11 cellular contexts compared by ENCODE assay signal in the genomic region with DNA sequence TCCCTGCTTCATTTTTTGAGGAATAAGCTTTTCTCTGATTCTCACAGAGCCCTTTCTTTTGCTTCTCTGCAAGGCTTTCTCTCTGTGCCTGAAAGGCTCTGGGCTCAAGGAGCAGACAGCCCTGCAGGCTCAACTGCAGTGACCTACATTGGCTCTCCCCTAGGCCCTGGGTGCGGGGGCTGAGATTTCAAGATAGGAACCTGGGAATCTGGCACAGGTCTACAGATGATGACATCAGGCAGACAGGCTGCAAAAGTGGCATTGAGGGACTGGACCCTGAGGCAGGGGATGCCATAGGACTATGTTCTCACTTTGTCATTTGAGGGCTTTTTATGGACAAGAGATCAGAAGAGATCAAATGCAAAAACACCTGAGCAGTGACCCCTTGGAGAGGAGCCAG. TPM values are rescaled to one million over a fixed set of nuclear protein-coding genes. Genes with fewer than 3 reads are reported as not detected.
A peak's percentile ranks its signal among the peaks of the same experiment; 100 is the strongest.
DNase-seq lines count a peak whose midpoint lies in the region; ATAC-seq, FAIRE-seq and TF ChIP-seq lines count a peak whose summit lies in the region.
"Had no signal": no experiment of that assay in that cellular context is flagged by ENCODE, and none has a peak within 500 bp of the region (broad histone marks: within the 10 kb centered on the region; RNA-seq: fewer than 3 reads in every experiment).

No MANE protein-coding gene starts in this region.

- TF ChIP-seq EP300 in HepG2 (IDR thresholded peaks at IDR 0.05; ENCODE audit: low read depth in 2 of 2, low read length in 2 of 2), result no peak
- TF ChIP-seq EP300 in HepG2 (CRISPR knock-in tag; IDR thresholded peaks at IDR 0.05; ENCODE audit: borderline replicate concordance), result no peak

- H3K36me3 ChIP-seq in HUES48 (ENCODE audit: control insufficient read depth, insufficient read depth, low read length), result no peaks in the 10 kb centered on the region
- no peaks in the 10 kb centered on the region for H3K36me3 ChIP-seq in HepG2 (replicated peaks in 1 of 2; ENCODE audit: control insufficient read depth in 1 of 2, insufficient read depth in 2 of 2, low read length in 2 of 2)
- H3K36me3 ChIP-seq in spleen, result no peaks in the 10 kb centered on the region

- peaks cover 30% of the 10 kb centered on the region for H3K27me3 ChIP-seq in HUES48 (ENCODE audit: control insufficient read depth, insufficient read depth, low read length)
- peaks cover 0 to 9% of the 10 kb centered on the region in 2 experiments; a peak in 1 of 5 replicates for H3K27me3 ChIP-seq in HepG2 (ENCODE audit: control insufficient read depth in 1 of 2, insufficient read depth in 2 of 2, low read length in 2 of 2)
- H3K27me3 ChIP-seq in spleen (replicated peaks in 1 of 7), result no peaks in the 10 kb centered on the region

- H3K4me1 ChIP-seq in HUES48 (ENCODE audit: control insufficient read depth, insufficient read depth, low read length) (peaks cover 78% of the 10 kb centered on the region), HepG2 (ENCODE audit: insufficient read depth, low read length) (peaks cover 100% of the 10 kb centered on the region), spleen (peaks cover 64 to 88% (median 84%) of the 10 kb centered on the region in 6 donors)

- CTCF ChIA-PET in HepG2 (lab: Yijun Ruan, JAX; ENCODE audit: low intra/inter-chr PET ratio, low total read pairs), result interaction anchor here (1.1 to 1.2 kb wide), 2 partner anchors 35 to 57 kb away, joined by 3 to 7 read pairs; no protein-coding TSS in a partner anchor

- no peaks in the 10 kb centered on the region for H4K20me1 ChIP-seq in HepG2 (ENCODE audit: insufficient read depth, low read length)

- no peaks in the 10 kb centered on the region for H3K9me3 ChIP-seq in HUES48 (ENCODE audit: control insufficient read depth, insufficient read depth, low read length)
- no peaks in the 10 kb centered on the region for H3K9me3 ChIP-seq in HepG2 (ENCODE audit: low read length)
- no peaks in the 10 kb centered on the region for H3K9me3 ChIP-seq in spleen

- H3K9ac ChIP-seq in HUES48 (ENCODE audit: low read depth, low read length) (no peak overlapping the region), HepG2 (ENCODE audit: insufficient read depth, low read depth, low read length) (0 out of 2 replicates have a peak overlapping the region, but pooled peaks have one; percentile 60)

- DNase-seq in amniotic epithelial cell (ENCODE audit: low read depth), result peak; percentile 35
- no peak for DNase-seq in HepG2 (ENCODE audit: low spot score)
- DNase-seq in spleen, result no peak
- no peak for DNase-seq in NCI-H187 (lab: John Stamatoyannopoulos, UW)
- DNase-seq in NCI-H2107 treated with DMSO at 0.1 percent for 48 hours (lab: John Stamatoyannopoulos, UW; ENCODE audit: unreplicated experiment), result no peak
- no peak for DNase-seq in DMS114 treated with DMSO at 0.1 percent for 48 hours (lab: John Stamatoyannopoulos, UW; ENCODE audit: unreplicated experiment)
- DNase-seq: activated CD4-positive, alpha-beta T cell treated with anti-CD3 and anti-CD28 coated beads, Interleukin-2, amount 50 U/mL, for 1 hour; Karpas-422 had no signal

- intact Hi-C loops in HepG2 (cut with micrococcal nuclease; ENCODE audit: unreplicated experiment), result no loop called here
- intact Hi-C loops in spleen (cut with DNase I; ENCODE audit: low total_unique reads), result no loop called here

- no peak for TF ChIP-seq RAD21 in HepG2 (CRISPR knock-in tag; IDR thresholded peaks at IDR 0.05)

- WGBS in HepG2 (ENCODE audit: low lambda C conversion rate), result 11% methylated on average over 1 of the region's 1 CpG
- WGBS in spleen, 5 donors, result 60 to 80% (median 76%) methylated on average over 1 of the region's 1 CpG

- ATAC-seq in HepG2 (no peak), GM19455 (IDR thresholded peaks at IDR 0.05; ENCODE audit: unreplicated experiment) (no peak)

- TF ChIP-seq POLR2A in HepG2 (IDR thresholded peaks at IDR 0.05; ENCODE audit: insufficient read depth in 1 of 2, low read depth in 2 of 2, low read length in 2 of 2) (no peak), spleen (IDR thresholded peaks at IDR 0.05) (no peak)

- peak overlapping the region; percentile 76 for H3K27ac ChIP-seq in HUES48 (ENCODE audit: low read depth, low read length)
- H3K27ac ChIP-seq in HepG2 (ENCODE audit: extremely low read length, insufficient read depth, low read length), result peak overlapping the region; percentile 67
- peak overlapping the region; percentile 50 to 91 (median 86) for H3K27ac ChIP-seq in spleen

- no peaks in the 10 kb centered on the region for H3K79me2 ChIP-seq in HepG2 (ENCODE audit: insufficient read depth, low read length)

- TF ChIP-seq CTCF in HepG2 (CRISPR knock-in tag; IDR thresholded peaks at IDR 0.05) (no peak), spleen (IDR thresholded peaks at IDR 0.05 in 8 of 11, conservative IDR thresholded peaks at IDR 0.05 in 3 of 11) (no peak)

- no TSS peak for BruUV-seq in HepG2 (replicated peaks; lab: Mats Ljungman, UMichigan)

- H3K4me3 ChIP-seq in HUES48 (ENCODE audit: low read depth, low read length), result no peak overlapping the region
- H3K4me3 ChIP-seq in HepG2 (replicated peaks in 1 of 3; ENCODE audit: insufficient read depth in 1 of 3, low read depth in 2 of 3, low read length in 3 of 3), result peak overlapping the region in 2 of 3 experiments; percentile 24 to 67; a peak in 2 of 6 replicates
- no peak overlapping the region for H3K4me3 ChIP-seq in spleen

- FAIRE-seq in HepG2 (lab: Jason Lieb, UNC), result no peak
- FAIRE-seq: endometrium had no signal

- in situ Hi-C loops in HepG2 (cut with HindIII; ENCODE audit: extremely low pct_ligation_motif_present, low pct_unique_long_range_greater_than_20kb), result loop anchor here (5.0 kb wide), 1 partner anchor 57 kb away; no protein-coding TSS in a partner anchor

- no peak overlapping the region for H2AFZ ChIP-seq in HepG2 (ENCODE audit: low read length)

- POLR2A ChIA-PET in HepG2 (lab: Yijun Ruan, JAX), result interaction anchor here (1.1 to 7.3 kb wide), 6 partner anchors 10 to 45 kb away, joined by 5 to 568 read pairs (median 82); partner anchors contain the start of genes CASC3, MSL1 and NR1D1

- H3K4me2 ChIP-seq in HepG2 (ENCODE audit: low read depth, low read length), result peak overlapping the region; percentile 93

RNA-seq across cellular contexts. Expression of gene NR1D1, which starts 10.1 kb away (rescaled TPM):
- total RNA-seq in HepG2 (2016; rRNA removed; fragmentation: Illumina TruSeq; extraction: Trizol) (1.4 and 2.1 TPM in 2 replicates), spleen (10 to 100 TPM in 4 of 7 donors, 1 to 10 TPM in 3; 5.5 to 15.8 (median 10.2) TPM)
- 0.88 and 1.1 TPM in 2 replicates for total RNA-seq in HepG2 (2016; cell fraction: cytosol; rRNA removed; fragmentation: Illumina TruSeq; extraction: Trizol; ENCODE audit: low read depth)
- 1.2 and 1.8 TPM in 2 replicates for total RNA-seq in HepG2 (2016; cell fraction: insoluble cytoplasmic fraction; rRNA removed; fragmentation: Illumina TruSeq; extraction: Trizol)
- 2.2 and 2.4 TPM in 2 replicates for total RNA-seq in HepG2 (2016; cell fraction: membrane; rRNA removed; fragmentation: Illumina TruSeq; extraction: Trizol)
- 3.4 and 4.3 TPM in 2 replicates for total RNA-seq in HepG2 (2016; cell fraction: nucleus; rRNA removed; fragmentation: Illumina TruSeq; extraction: Trizol)
- polyA plus RNA-seq in HepG2 (2011; rRNA removed) (2.7 and 3.6 TPM in 2 replicates), spleen (1 to 10 TPM; 3.3 to 6.4 (median 5.2) TPM)
- polyA plus RNA-seq in HepG2 (2011; cell fraction: cytosol; rRNA removed), result 1.5 and 1.6 TPM in 2 replicates
- polyA plus RNA-seq in HepG2 (2011; cell fraction: nucleus; rRNA removed), result 20.3 and 22.7 TPM in 2 replicates
- 11.1 and 19.6 TPM in 2 replicates for polyA plus RNA-seq in HepG2 (2012)
- polyA plus RNA-seq in HepG2 (2016; cell fraction: cytosol; fragmentation: Illumina TruSeq; extraction: Trizol; ENCODE audit: low read depth), result 0.95 and 1.1 TPM in 2 replicates
- 3.8 and 5.8 TPM in 2 replicates for polyA plus RNA-seq in HepG2 (2016; cell fraction: insoluble cytoplasmic fraction; fragmentation: Illumina TruSeq; extraction: Trizol; ENCODE audit: low read depth)
- polyA plus RNA-seq in HepG2 (2016; cell fraction: membrane; fragmentation: Illumina TruSeq; extraction: Trizol; ENCODE audit: low read depth), result 2.5 and 3.4 TPM in 2 replicates
- polyA plus RNA-seq in HepG2 (2016; cell fraction: nucleus; fragmentation: Illumina TruSeq; extraction: Trizol; ENCODE audit: insufficient read depth, low read depth), result 9.5 and 10.0 TPM in 2 replicates
- polyA minus RNA-seq in HepG2 (2011; rRNA and poly(A)+ RNA removed; ENCODE audit: low replicate concordance), result 3.3 and 6.7 TPM in 2 replicates
- 4.5 and 6.5 TPM in 2 replicates for polyA minus RNA-seq in HepG2 (2011; cell fraction: cytosol; rRNA and poly(A)+ RNA removed)
- polyA minus RNA-seq in HepG2 (2011; cell fraction: nucleus; rRNA and poly(A)+ RNA removed), result 7.6 and 8.1 TPM in 2 replicates

RNA-seq across cellular contexts. Expression of gene MSL1, which starts 11.3 kb away (rescaled TPM):
- total RNA-seq in HepG2 (2016; rRNA removed; fragmentation: Illumina TruSeq; extraction: Trizol), result 76.1 and 88.5 TPM in 2 replicates
- total RNA-seq in HepG2 (2016; cell fraction: cytosol; rRNA removed; fragmentation: Illumina TruSeq; extraction: Trizol; ENCODE audit: low read depth), result 23.3 and 23.6 TPM in 2 replicates
- total RNA-seq in HepG2 (2016; cell fraction: insoluble cytoplasmic fraction; rRNA removed; fragmentation: Illumina TruSeq; extraction: Trizol), result 62.6 and 89.2 TPM in 2 replicates
- 50.5 and 57.1 TPM in 2 replicates for total RNA-seq in HepG2 (2016; cell fraction: membrane; rRNA removed; fragmentation: Illumina TruSeq; extraction: Trizol)
- 82.0 and 93.0 TPM in 2 replicates for total RNA-seq in HepG2 (2016; cell fraction: nucleus; rRNA removed; fragmentation: Illumina TruSeq; extraction: Trizol)
- polyA plus RNA-seq in HepG2 (2011; rRNA removed), result 54.6 and 63.8 TPM in 2 replicates
- 19.7 and 28.8 TPM in 2 replicates for polyA plus RNA-seq in HepG2 (2011; cell fraction: cytosol; rRNA removed)
- polyA plus RNA-seq in HepG2 (2011; cell fraction: nucleus; rRNA removed), result 90.9 and 114 TPM in 2 replicates
- 89.3 and 98.8 TPM in 2 replicates for polyA plus RNA-seq in HepG2 (2012)
- 10.1 and 10.5 TPM in 2 replicates for polyA plus RNA-seq in HepG2 (2016; cell fraction: cytosol; fragmentation: Illumina TruSeq; extraction: Trizol; ENCODE audit: low read depth)
- polyA plus RNA-seq in HepG2 (2016; cell fraction: insoluble cytoplasmic fraction; fragmentation: Illumina TruSeq; extraction: Trizol; ENCODE audit: low read depth), result 77.5 and 94.3 TPM in 2 replicates
- 34.7 and 36.6 TPM in 2 replicates for polyA plus RNA-seq in HepG2 (2016; cell fraction: membrane; fragmentation: Illumina TruSeq; extraction: Trizol; ENCODE audit: low read depth)
- 173 TPM in 2 replicates for polyA plus RNA-seq in HepG2 (2016; cell fraction: nucleus; fragmentation: Illumina TruSeq; extraction: Trizol; ENCODE audit: insufficient read depth, low read depth)
- polyA minus RNA-seq in HepG2 (2011; rRNA and poly(A)+ RNA removed; ENCODE audit: low replicate concordance), result 21.1 and 21.8 TPM in 2 replicates
- polyA minus RNA-seq in HepG2 (2011; cell fraction: cytosol; rRNA and poly(A)+ RNA removed), result 50.3 and 50.4 TPM in 2 replicates
- polyA minus RNA-seq in HepG2 (2011; cell fraction: nucleus; rRNA and poly(A)+ RNA removed), result 107 and 131 TPM in 2 replicates
- total RNA-seq in spleen, result 100 to 1,000 TPM; 101 to 154 (median 127) TPM
- 10 to 100 TPM; 52.6 to 85.0 (median 73.3) TPM for polyA plus RNA-seq in spleen

RNA-seq across cellular contexts. Expression of gene CASC3, which starts 29.9 kb away (rescaled TPM):
- total RNA-seq in HepG2 (2016; rRNA removed; fragmentation: Illumina TruSeq; extraction: Trizol) (29.6 and 30.8 TPM in 2 replicates), spleen (100 to 1,000 TPM in 1 of 7 donors, 10 to 100 TPM in 6; 67.0 to 105 (median 78.5) TPM)
- total RNA-seq in HepG2 (2016; cell fraction: cytosol; rRNA removed; fragmentation: Illumina TruSeq; extraction: Trizol; ENCODE audit: low read depth), result 27.8 and 32.3 TPM in 2 replicates
- total RNA-seq in HepG2 (2016; cell fraction: insoluble cytoplasmic fraction; rRNA removed; fragmentation: Illumina TruSeq; extraction: Trizol), result 26.4 and 32.2 TPM in 2 replicates
- 28.8 and 30.1 TPM in 2 replicates for total RNA-seq in HepG2 (2016; cell fraction: membrane; rRNA removed; fragmentation: Illumina TruSeq; extraction: Trizol)
- total RNA-seq in HepG2 (2016; cell fraction: nucleus; rRNA removed; fragmentation: Illumina TruSeq; extraction: Trizol), result 30.8 and 38.1 TPM in 2 replicates
- polyA plus RNA-seq in HepG2 (2011; rRNA removed) (60.9 and 62.9 TPM in 2 replicates), spleen (10 to 100 TPM; 20.2 to 38.9 (median 35.0) TPM)
- 25.1 and 35.9 TPM in 2 replicates for polyA plus RNA-seq in HepG2 (2011; cell fraction: cytosol; rRNA removed)
- 142 and 152 TPM in 2 replicates for polyA plus RNA-seq in HepG2 (2011; cell fraction: nucleus; rRNA removed)
- polyA plus RNA-seq in HepG2 (2012), result 70.7 and 76.1 TPM in 2 replicates
- 5.4 and 6.1 TPM in 2 replicates for polyA plus RNA-seq in HepG2 (2016; cell fraction: cytosol; fragmentation: Illumina TruSeq; extraction: Trizol; ENCODE audit: low read depth)
- polyA plus RNA-seq in HepG2 (2016; cell fraction: insoluble cytoplasmic fraction; fragmentation: Illumina TruSeq; extraction: Trizol; ENCODE audit: low read depth), result 32.0 and 41.3 TPM in 2 replicates
- 18.7 and 20.0 TPM in 2 replicates for polyA plus RNA-seq in HepG2 (2016; cell fraction: membrane; fragmentation: Illumina TruSeq; extraction: Trizol; ENCODE audit: low read depth)
- polyA plus RNA-seq in HepG2 (2016; cell fraction: nucleus; fragmentation: Illumina TruSeq; extraction: Trizol; ENCODE audit: insufficient read depth, low read depth), result 74.6 and 84.0 TPM in 2 replicates
- polyA minus RNA-seq in HepG2 (2011; rRNA and poly(A)+ RNA removed; ENCODE audit: low replicate concordance), result 60.8 and 70.8 TPM in 2 replicates
- polyA minus RNA-seq in HepG2 (2011; cell fraction: cytosol; rRNA and poly(A)+ RNA removed), result 20.8 and 24.8 TPM in 2 replicates
- polyA minus RNA-seq in HepG2 (2011; cell fraction: nucleus; rRNA and poly(A)+ RNA removed), result 59.5 and 60.8 TPM in 2 replicates

RNA-seq across cellular contexts. Expression of gene THRA, which starts 47.7 kb away (rescaled TPM):
- total RNA-seq in HepG2 (2016; rRNA removed; fragmentation: Illumina TruSeq; extraction: Trizol), result 9.9 and 10.4 TPM in 2 replicates
- total RNA-seq in HepG2 (2016; cell fraction: cytosol; rRNA removed; fragmentation: Illumina TruSeq; extraction: Trizol; ENCODE audit: low read depth), result 4.9 and 5.0 TPM in 2 replicates
- total RNA-seq in HepG2 (2016; cell fraction: insoluble cytoplasmic fraction; rRNA removed; fragmentation: Illumina TruSeq; extraction: Trizol), result 8.1 and 10.9 TPM in 2 replicates
- total RNA-seq in HepG2 (2016; cell fraction: membrane; rRNA removed; fragmentation: Illumina TruSeq; extraction: Trizol), result 12.8 TPM in 2 replicates
- total RNA-seq in HepG2 (2016; cell fraction: nucleus; rRNA removed; fragmentation: Illumina TruSeq; extraction: Trizol), result 5.9 and 6.8 TPM in 2 replicates
- polyA plus RNA-seq in HepG2 (2011; rRNA removed), result 8.0 and 8.6 TPM in 2 replicates
- 7.7 and 8.0 TPM in 2 replicates for polyA plus RNA-seq in HepG2 (2011; cell fraction: cytosol; rRNA removed)
- 12.1 and 13.6 TPM in 2 replicates for polyA plus RNA-seq in HepG2 (2011; cell fraction: nucleus; rRNA removed)
- 11.6 and 15.5 TPM in 2 replicates for polyA plus RNA-seq in HepG2 (2012)
- 4.3 TPM in 2 replicates for polyA plus RNA-seq in HepG2 (2016; cell fraction: cytosol; fragmentation: Illumina TruSeq; extraction: Trizol; ENCODE audit: low read depth)
- 8.0 and 12.4 TPM in 2 replicates for polyA plus RNA-seq in HepG2 (2016; cell fraction: insoluble cytoplasmic fraction; fragmentation: Illumina TruSeq; extraction: Trizol; ENCODE audit: low read depth)
- polyA plus RNA-seq in HepG2 (2016; cell fraction: membrane; fragmentation: Illumina TruSeq; extraction: Trizol; ENCODE audit: low read depth), result 9.9 and 10.7 TPM in 2 replicates
- polyA plus RNA-seq in HepG2 (2016; cell fraction: nucleus; fragmentation: Illumina TruSeq; extraction: Trizol; ENCODE audit: insufficient read depth, low read depth), result 11.5 and 12.3 TPM in 2 replicates
- polyA minus RNA-seq in HepG2 (2011; rRNA and poly(A)+ RNA removed; ENCODE audit: low replicate concordance), result 14.3 and 17.9 TPM in 2 replicates
- 5.3 and 7.4 TPM in 2 replicates for polyA minus RNA-seq in HepG2 (2011; cell fraction: cytosol; rRNA and poly(A)+ RNA removed)
- 7.2 and 7.5 TPM in 2 replicates for polyA minus RNA-seq in HepG2 (2011; cell fraction: nucleus; rRNA and poly(A)+ RNA removed)
- 10 to 100 TPM; 14.6 to 36.1 (median 19.7) TPM for total RNA-seq in spleen
- 10 to 100 TPM in 1 of 3 donors, 1 to 10 TPM in 2; 3.9 to 12.9 (median 4.7) TPM for polyA plus RNA-seq in spleen

RNA-seq across cellular contexts. Expression of gene MED24, which starts 56.2 kb away (rescaled TPM):
- total RNA-seq in HepG2 (2016; rRNA removed; fragmentation: Illumina TruSeq; extraction: Trizol) (51.1 and 66.5 TPM in 2 replicates), spleen (100 to 1,000 TPM in 1 of 7 donors, 10 to 100 TPM in 6; 71.7 to 102 (median 79.1) TPM)
- 14.5 and 17.6 TPM in 2 replicates for total RNA-seq in HepG2 (2016; cell fraction: cytosol; rRNA removed; fragmentation: Illumina TruSeq; extraction: Trizol; ENCODE audit: low read depth)
- 50.7 and 65.1 TPM in 2 replicates for total RNA-seq in HepG2 (2016; cell fraction: insoluble cytoplasmic fraction; rRNA removed; fragmentation: Illumina TruSeq; extraction: Trizol)
- total RNA-seq in HepG2 (2016; cell fraction: membrane; rRNA removed; fragmentation: Illumina TruSeq; extraction: Trizol), result 26.0 and 27.2 TPM in 2 replicates
- total RNA-seq in HepG2 (2016; cell fraction: nucleus; rRNA removed; fragmentation: Illumina TruSeq; extraction: Trizol), result 65.1 and 70.6 TPM in 2 replicates
- polyA plus RNA-seq in HepG2 (2011; rRNA removed) (67.7 and 78.0 TPM in 2 replicates), spleen (10 to 100 TPM; 29.2 to 54.4 (median 42.7) TPM)
- polyA plus RNA-seq in HepG2 (2011; cell fraction: cytosol; rRNA removed), result 28.7 and 32.2 TPM in 2 replicates
- polyA plus RNA-seq in HepG2 (2011; cell fraction: nucleus; rRNA removed), result 613 and 896 TPM in 2 replicates
- 70.6 and 74.6 TPM in 2 replicates for polyA plus RNA-seq in HepG2 (2012)
- polyA plus RNA-seq in HepG2 (2016; cell fraction: cytosol; fragmentation: Illumina TruSeq; extraction: Trizol; ENCODE audit: low read depth), result 9.7 and 12.0 TPM in 2 replicates
- 46.8 and 59.5 TPM in 2 replicates for polyA plus RNA-seq in HepG2 (2016; cell fraction: insoluble cytoplasmic fraction; fragmentation: Illumina TruSeq; extraction: Trizol; ENCODE audit: low read depth)
- polyA plus RNA-seq in HepG2 (2016; cell fraction: membrane; fragmentation: Illumina TruSeq; extraction: Trizol; ENCODE audit: low read depth), result 20.4 and 23.8 TPM in 2 replicates
- polyA plus RNA-seq in HepG2 (2016; cell fraction: nucleus; fragmentation: Illumina TruSeq; extraction: Trizol; ENCODE audit: insufficient read depth, low read depth), result 182 and 188 TPM in 2 replicates
- polyA minus RNA-seq in HepG2 (2011; rRNA and poly(A)+ RNA removed; ENCODE audit: low replicate concordance), result 133 and 240 TPM in 2 replicates
- 49.1 and 58.4 TPM in 2 replicates for polyA minus RNA-seq in HepG2 (2011; cell fraction: cytosol; rRNA and poly(A)+ RNA removed)
- 159 and 161 TPM in 2 replicates for polyA minus RNA-seq in HepG2 (2011; cell fraction: nucleus; rRNA and poly(A)+ RNA removed)

Comparison
In these comparisons a context has a peak if more than half of its experiments do, and no peak if none do; other contexts are left out.
1. H3K4me3 ChIP-seq: peak in HepG2 (2 of 3); none in HUES48 (single experiment) and spleen (0 of 8).
2. Peak in every context shown above with its lines, with median percentiles within 50 percentile points of each other: H3K27ac ChIP-seq.